In genomic region chr14:24299255-24300191, GRCh38 we compare ENCODE assay signal across 1 cellular context.
TF ChIP-seq lines count a peak whose summit lies in the region.

Gene DHRS1 (minus strand): TSS chr14:24299780. CDS start chr14:24299106, 674 bp downstream.
Gene NOP9 (plus strand): TSS chr14:24299850. CDS start chr14:24299955, 105 bp downstream.

TF ChIP-seq in HepG2, 621 proteins besides CTCF, POLR2A, EP300 and RAD21 (continued from another document and continues in another):
- TF ChIP-seq ZBTB40 (IDR thresholded peaks at IDR 0.05) = no peak
- TF ChIP-seq ZBTB40 (CRISPR knock-in tag; IDR thresholded peaks at IDR 0.05) = peak; percentile 83
- peak; percentile 99 for TF ChIP-seq ZNF337 (CRISPR knock-in tag; IDR thresholded peaks at IDR 0.05; ENCODE audit: borderline replicate concordance, low read depth)
- TF ChIP-seq RARA (CRISPR knock-in tag; IDR thresholded peaks at IDR 0.05) = peak; percentile 71
- TF ChIP-seq ZNF3 (CRISPR knock-in tag; IDR thresholded peaks at IDR 0.05) = no peak; the same call in 1 of the 2 replicates
- TF ChIP-seq ZBTB39 (CRISPR knock-in tag; IDR thresholded peaks at IDR 0.05) = peak; percentile 63; the same call in 1 of the 2 replicates
- peak; percentile 72; the same call in 1 of the 2 replicates for TF ChIP-seq CBFB (CRISPR knock-in tag; IDR thresholded peaks at IDR 0.05)
- peak; percentile 77 for TF ChIP-seq PPARG (CRISPR knock-in tag; conservative IDR thresholded peaks at IDR 0.05)
- TF ChIP-seq RFXANK (CRISPR knock-in tag; IDR thresholded peaks at IDR 0.05) = 0 out of 2 replicates have a peak, but pooled peaks have one; percentile 34
- TF ChIP-seq ZNF749 (CRISPR knock-in tag; IDR thresholded peaks at IDR 0.05; ENCODE audit: borderline replicate concordance) = peak; percentile 30; the same call in 1 of the 2 replicates
- TF ChIP-seq CREB3 (CRISPR knock-in tag; IDR thresholded peaks at IDR 0.05) = peak; percentile 90; the same call in 1 of the 2 replicates
- peak; percentile 93; the same call in 1 of the 2 replicates for TF ChIP-seq ZNF446 (CRISPR knock-in tag; IDR thresholded peaks at IDR 0.05)
- peak; percentile 89 for TF ChIP-seq ISL2 (CRISPR knock-in tag; IDR thresholded peaks at IDR 0.05)
- TF ChIP-seq HOMEZ (CRISPR knock-in tag; IDR thresholded peaks at IDR 0.05; ENCODE audit: low read depth) = peak; percentile 82
- peak; percentile 98 to 100; a peak in 3 of 4 replicates for TF ChIP-seq KLF16 (CRISPR knock-in tag; IDR thresholded peaks at IDR 0.05)
- peak; percentile 89 for TF ChIP-seq ZNF616 (CRISPR knock-in tag; IDR thresholded peaks at IDR 0.05; ENCODE audit: low read depth)
- peak; percentile 41 for TF ChIP-seq TEAD3 (CRISPR knock-in tag; optimal IDR thresholded peaks at IDR 0.05; ENCODE audit: borderline replicate concordance)
- peak; percentile 100 for TF ChIP-seq ZNF784 (CRISPR knock-in tag; IDR thresholded peaks at IDR 0.05; ENCODE audit: borderline replicate concordance)
- TF ChIP-seq MTF2 (CRISPR knock-in tag; IDR thresholded peaks at IDR 0.05; ENCODE audit: borderline replicate concordance) = peak; percentile 53; the same call in 1 of the 2 replicates
- peak; percentile 55; the same call in 1 of the 2 replicates for TF ChIP-seq MLXIP (CRISPR knock-in tag; IDR thresholded peaks at IDR 0.05; ENCODE audit: borderline replicate concordance)
- peak; percentile 76; the same call in 1 of the 2 replicates for TF ChIP-seq ZC3H4 (CRISPR knock-in tag; IDR thresholded peaks at IDR 0.05; ENCODE audit: borderline replicate concordance)
- no peak; the same call in 1 of the 2 replicates for TF ChIP-seq ZNF460 (CRISPR knock-in tag; IDR thresholded peaks at IDR 0.05; ENCODE audit: borderline replicate concordance)
- no peak for TF ChIP-seq ZMAT5 (CRISPR knock-in tag; IDR thresholded peaks at IDR 0.05; ENCODE audit: borderline replicate concordance, low read depth)
- TF ChIP-seq ZNF839 (CRISPR knock-in tag; IDR thresholded peaks at IDR 0.05; ENCODE audit: borderline replicate concordance) = peak; percentile 99
- no peak; the same call in 1 of the 2 replicates for TF ChIP-seq LRRFIP1 (CRISPR knock-in tag; conservative IDR thresholded peaks at IDR 0.05)
- TF ChIP-seq NR2F2 (IDR thresholded peaks at IDR 0.05; ENCODE audit: borderline replicate concordance, low read depth) = no peak
- no peak for TF ChIP-seq ZNF234 (CRISPR knock-in tag; conservative IDR thresholded peaks at IDR 0.05)
- TF ChIP-seq GZF1 (CRISPR knock-in tag; IDR thresholded peaks at IDR 0.05) = peak; percentile 86
- TF ChIP-seq SNAPC2 (CRISPR knock-in tag; IDR thresholded peaks at IDR 0.05) = peak; percentile 82; the same call in 1 of the 2 replicates
- 0 out of 2 replicates have a peak, but pooled peaks have one; percentile 31 for TF ChIP-seq HHEX (CRISPR knock-in tag; IDR thresholded peaks at IDR 0.05)
- no peak for TF ChIP-seq NFIB (CRISPR knock-in tag; IDR thresholded peaks at IDR 0.05; ENCODE audit: borderline replicate concordance)
- peak; percentile 87 for TF ChIP-seq MXD3 (CRISPR knock-in tag; IDR thresholded peaks at IDR 0.05)
- TF ChIP-seq ZBTB1 (CRISPR knock-in tag; IDR thresholded peaks at IDR 0.05; ENCODE audit: borderline replicate concordance) = no peak; the same call in 1 of the 2 replicates
- TF ChIP-seq KAT7 (CRISPR knock-in tag; IDR thresholded peaks at IDR 0.05; ENCODE audit: borderline replicate concordance) = peak; percentile 93
